Comparison of ENCODE assay signal across 20 cellular contexts in the genomic region with DNA sequence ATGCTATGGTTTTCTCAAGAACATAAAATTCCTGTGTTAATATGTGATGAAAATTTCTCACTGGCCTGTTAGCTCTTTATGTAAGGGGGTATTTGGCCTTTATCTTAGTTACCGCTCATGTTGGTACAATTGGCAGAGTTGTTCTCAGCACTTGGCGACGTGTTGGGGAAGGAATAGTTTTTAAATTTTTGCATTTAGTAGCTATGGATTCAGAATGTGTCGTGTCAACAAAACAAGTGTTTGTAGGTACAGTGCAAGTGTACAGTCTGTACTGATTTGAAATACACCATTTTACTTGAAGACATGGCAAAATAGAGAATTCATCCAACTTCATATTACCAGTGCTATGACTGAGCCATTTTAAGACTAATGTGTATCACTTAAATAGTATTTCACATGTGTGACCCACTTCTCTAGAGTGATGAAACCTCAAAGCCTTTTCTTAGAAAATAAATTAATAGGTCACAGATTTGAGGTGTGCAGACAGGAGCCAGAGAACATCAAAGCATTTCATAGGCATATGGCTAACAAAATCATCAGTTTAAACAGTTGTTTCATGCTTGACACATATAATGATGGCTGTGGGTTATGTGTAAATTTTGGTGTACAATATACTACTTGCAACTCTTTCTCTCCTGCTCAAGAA.
DNase-seq lines count a peak whose midpoint lies in the region; ATAC-seq, FAIRE-seq and TF ChIP-seq lines count a peak whose summit lies in the region.
"Had no signal": no experiment of that assay in that cellular context is flagged by ENCODE, and none has a peak within 500 bp of the region (broad histone marks: within the 10 kb centered on the region; RNA-seq: fewer than 3 reads in every experiment).

No MANE protein-coding gene starts in this region.

- no peaks in the 10 kb centered on the region for H3K27me3 Mint-ChIP-seq in activated CD4-positive, alpha-beta T cell treated with anti-CD3 and anti-CD28 coated beads, Interleukin-2, amount 10 ng/mL, durations not matched to agents 24 days and 14 days

- H3K9me3 Mint-ChIP-seq in activated CD4-positive, alpha-beta T cell treated with anti-CD3 and anti-CD28 coated beads, Interleukin-2, amount 10 ng/mL, durations not matched to agents 24 days and 14 days: peaks cover 8% of the 10 kb centered on the region
- no peaks in the 10 kb centered on the region for H3K9me3 Mint-ChIP-seq in stimulated activated effector memory CD8-positive, alpha-beta T cell treated with anti-CD3 and anti-CD28 coated beads, Interleukin-12 subunit alpha, Interleukin-12 subunit beta, amount 100 ng/mL, for 72 hours

- no peaks in the 10 kb centered on the region for H3K4me1 Mint-ChIP-seq in activated CD4-positive, alpha-beta T cell treated with anti-CD3 and anti-CD28 coated beads, Interleukin-2, amount 10 ng/mL, durations not matched to agents 24 days and 14 days
- H3K4me1 Mint-ChIP-seq in stimulated activated effector memory CD8-positive, alpha-beta T cell treated with anti-CD3 and anti-CD28 coated beads, Interleukin-12 subunit alpha, Interleukin-12 subunit beta, amount 100 ng/mL, for 72 hours: peaks cover 31% of the 10 kb centered on the region

- no peak overlapping the region for H3K9ac ChIP-seq in keratinocyte (ENCODE audit: control insufficient read depth, extremely low read depth, insufficient read depth, low read length)

- intact Hi-C loops in activated CD4-positive, alpha-beta T cell treated with anti-CD3 and anti-CD28 coated beads, Interleukin-2, amount 10 ng/mL, durations not matched to agents 24 days and 14 days (cut with micrococcal nuclease): no loop called here

- H3K36me3 Mint-ChIP-seq in activated CD4-positive, alpha-beta T cell treated with anti-CD3 and anti-CD28 coated beads, Interleukin-2, amount 10 ng/mL, durations not matched to agents 24 days and 14 days (ENCODE audit: low read depth): peaks cover 24% of the 10 kb centered on the region
- no peaks in the 10 kb centered on the region for H3K36me3 Mint-ChIP-seq in stimulated activated effector memory CD8-positive, alpha-beta T cell treated with anti-CD3 and anti-CD28 coated beads, Interleukin-12 subunit alpha, Interleukin-12 subunit beta, amount 100 ng/mL, for 72 hours

- TF ChIP-seq CTCF in RWPE2 (IDR thresholded peaks at IDR 0.05; ENCODE audit: poor library complexity, severe bottlenecking) (no peak), keratinocyte (optimal IDR thresholded peaks at IDR 0.05 in 1 of 3, IDR thresholded peaks at IDR 0.05 in 1 of 3, conservative IDR thresholded peaks at IDR 0.05 in 1 of 3; ENCODE audit: extremely low read depth in 1 of 3, insufficient read depth in 2 of 3, low read length in 3 of 3) (no peak)

- H3K4me1 ChIP-seq in RWPE2 (ENCODE audit: insufficient read depth, poor library complexity, severe bottlenecking): peaks cover 15% of the 10 kb centered on the region
- peaks cover 9% of the 10 kb centered on the region for H3K4me1 ChIP-seq in keratinocyte (ENCODE audit: control insufficient read depth, extremely low read depth, insufficient read depth, low read length)
- H3K4me1 ChIP-seq: BE2C had no signal

- H3K4me3 Mint-ChIP-seq in activated CD4-positive, alpha-beta T cell treated with anti-CD3 and anti-CD28 coated beads, Interleukin-2, amount 10 ng/mL, durations not matched to agents 24 days and 14 days: no peak overlapping the region
- no peak overlapping the region for H3K4me3 Mint-ChIP-seq in stimulated activated effector memory CD8-positive, alpha-beta T cell treated with anti-CD3 and anti-CD28 coated beads, Interleukin-12 subunit alpha, Interleukin-12 subunit beta, amount 100 ng/mL, for 72 hours
- H3K4me3 Mint-ChIP-seq: CD14-positive monocyte had no signal

- H3K27me3 ChIP-seq in RWPE2 (ENCODE audit: insufficient read depth, poor library complexity, severe bottlenecking): no peaks in the 10 kb centered on the region
- no peaks in the 10 kb centered on the region for H3K27me3 ChIP-seq in keratinocyte (ENCODE audit: control insufficient read depth, extremely low read depth, insufficient read depth, low read length)
- H3K27me3 ChIP-seq: BE2C had no signal

- H3K9me1 ChIP-seq in keratinocyte (ENCODE audit: control insufficient read depth, extremely low read depth, insufficient read depth, low read length): no peaks in the 10 kb centered on the region

- no peaks in the 10 kb centered on the region for H4K20me1 ChIP-seq in keratinocyte (ENCODE audit: control insufficient read depth, extremely low read depth, insufficient read depth, low read length)

- H3K27ac Mint-ChIP-seq in activated CD4-positive, alpha-beta T cell treated with anti-CD3 and anti-CD28 coated beads, Interleukin-2, amount 10 ng/mL, durations not matched to agents 24 days and 14 days: no peak overlapping the region
- peak overlapping the region; percentile 60 for H3K27ac Mint-ChIP-seq in stimulated activated effector memory CD8-positive, alpha-beta T cell treated with anti-CD3 and anti-CD28 coated beads, Interleukin-12 subunit alpha, Interleukin-12 subunit beta, amount 100 ng/mL, for 72 hours

- DNase-seq in activated CD4-positive, alpha-beta T cell treated with anti-CD3 and anti-CD28 coated beads, Interleukin-2, amount 10 ng/mL, durations not matched to agents 24 days and 14 days: peak; percentile 24
- DNase-seq in activated CD4-positive, alpha-beta T cell treated with anti-CD3 and anti-CD28 coated beads for 4 hours: no peak
- DNase-seq in RWPE2 (ENCODE audit: low spot score) (no peak), keratinocyte (ENCODE audit: low read depth, low spot score) (no peak), AG20443 (ENCODE audit: low spot score) (no peak)
- DNase-seq in stimulated activated effector memory CD8-positive, alpha-beta T cell treated with anti-CD3 and anti-CD28 coated beads, Interleukin-12 subunit alpha, Interleukin-12 subunit beta, amount 100 ng/mL, for 72 hours (ENCODE audit: low spot score in 2 of 2): no peak
- DNase-seq: BE2C, DMS153, DND-41, KG1, MM.1S, NCI-H2029, NCI-H446, NCI-H524 treated with DMSO at 0.1 percent for 48 hours, NCI-H774, SHP77 had no signal

- no peak overlapping the region for H2AFZ ChIP-seq in keratinocyte (ENCODE audit: control insufficient read depth, low read length)

- H3K36me3 ChIP-seq in RWPE2 (ENCODE audit: low read depth): peaks cover 20% of the 10 kb centered on the region; the same call in 1 of the 2 replicates
- H3K36me3 ChIP-seq in keratinocyte (ENCODE audit: control insufficient read depth in 2 of 2, extremely low read depth in 1 of 2, insufficient read depth in 2 of 2, low read length in 2 of 2): peaks cover 0 to 2% of the 10 kb centered on the region in 2 experiments
- H3K36me3 ChIP-seq: BE2C had no signal

- dilution Hi-C loops in keratinocyte (cut with MboI; ENCODE audit: extremely low pct_ligation_motif_present, low sequenced_read_pairs): no loop called here

- H3K9me3 ChIP-seq in RWPE2 (ENCODE audit: severe bottlenecking) (peaks cover 3% of the 10 kb centered on the region), keratinocyte (ENCODE audit: control insufficient read depth, low read depth, low read length) (no peaks in the 10 kb centered on the region)
- H3K9me3 ChIP-seq: BE2C had no signal

- H3K27ac ChIP-seq in RWPE2 (ENCODE audit: poor library complexity, severe bottlenecking) (peak overlapping the region; percentile 36), keratinocyte (ENCODE audit: control insufficient read depth, insufficient read depth, low read length) (no peak overlapping the region)
- H3K27ac ChIP-seq: 22Rv1 had no signal

- ATAC-seq in RWPE2 (ENCODE audit: low read depth) (no peak), GM21723 (IDR thresholded peaks at IDR 0.05; ENCODE audit: unreplicated experiment) (no peak)
- no peak for ATAC-seq in stimulated activated effector memory CD8-positive, alpha-beta T cell treated with anti-CD3 and anti-CD28 coated beads, Interleukin-12 subunit alpha, Interleukin-12 subunit beta, amount 100 ng/mL, for 72 hours

- no peaks in the 10 kb centered on the region for H3K79me2 ChIP-seq in keratinocyte (ENCODE audit: control insufficient read depth, insufficient read depth, low read length)

- H3K4me2 ChIP-seq in keratinocyte (ENCODE audit: control insufficient read depth, extremely low read depth, insufficient read depth, low read depth, low read length): no peak overlapping the region

- peak; percentile 66 for FAIRE-seq in keratinocyte (lab: Jason Lieb, UNC)
- FAIRE-seq: GM12892 had no signal

- H3K4me3 ChIP-seq in RWPE2 (ENCODE audit: severe bottlenecking): no peak overlapping the region
- no peak overlapping the region for H3K4me3 ChIP-seq in keratinocyte (ENCODE audit: control insufficient read depth in 2 of 3, extremely low read depth in 1 of 3, insufficient read depth in 2 of 3, low read depth in 1 of 3, low read length in 3 of 3)
